ENCODE assay signal across 9 cellular contexts in the genomic region with DNA sequence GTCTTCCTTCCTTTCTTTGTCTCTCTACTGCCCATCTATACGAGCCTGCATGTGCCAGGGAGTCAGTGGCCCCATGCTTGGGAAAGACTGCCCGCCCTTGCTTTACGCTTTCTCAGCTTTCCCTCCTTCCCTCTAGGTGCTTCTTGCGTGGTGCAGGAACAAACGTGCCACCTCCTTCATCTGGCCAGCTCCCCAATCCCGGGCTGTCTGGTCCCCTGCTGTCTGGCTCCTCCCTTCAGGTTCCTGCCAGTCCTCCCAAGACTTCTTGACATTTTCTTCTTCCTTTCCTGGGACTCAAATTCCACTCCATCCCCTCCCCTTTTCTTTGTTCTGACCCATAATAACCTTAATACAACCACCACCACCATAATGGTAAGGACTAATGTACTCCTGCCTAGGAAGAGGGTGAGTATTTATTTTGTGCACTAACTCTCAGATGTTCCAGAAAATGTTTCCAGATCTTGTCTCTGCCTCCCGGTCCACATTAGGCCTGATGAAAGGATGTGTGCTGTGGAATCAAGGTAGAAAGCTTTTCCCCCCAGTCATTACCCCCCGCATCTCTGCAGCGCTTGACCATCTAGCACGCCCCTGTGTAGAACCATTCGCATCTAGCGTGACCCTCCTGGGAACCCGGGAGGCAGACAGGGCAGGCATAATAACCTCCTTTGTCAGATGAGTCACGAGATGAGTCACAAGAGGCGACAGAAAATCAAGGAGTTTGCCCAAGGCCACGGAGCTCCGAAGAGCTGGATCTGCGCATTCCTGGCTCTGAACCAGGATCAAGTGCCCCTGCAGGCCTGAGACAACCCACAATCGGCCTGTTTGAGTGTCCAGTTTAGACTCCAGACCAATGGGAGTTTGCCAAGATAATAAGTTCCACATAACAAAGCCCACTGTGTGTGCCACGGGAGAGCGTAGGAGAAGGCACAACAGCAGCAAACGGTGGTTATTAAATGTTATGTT.
A peak's percentile ranks its signal among the peaks of the same experiment; 100 is the strongest.
DNase-seq lines count a peak whose midpoint lies in the region; ATAC-seq and TF ChIP-seq lines count a peak whose summit lies in the region.
"Had no signal": no experiment of that assay in that cellular context is flagged by ENCODE, and none has a peak within 500 bp of the region (broad histone marks: within the 10 kb centered on the region; RNA-seq: fewer than 3 reads in every experiment).

No MANE protein-coding gene starts in this region.

- no TSS peak for BruUV-seq in Panc1 (replicated peaks; lab: Mats Ljungman, UMichigan)

- DNase-seq in GM04504 (ENCODE audit: low read depth) (peak; percentile 74), Panc1 (ENCODE audit: low read depth, low spot score) (peak; percentile 83), fibroblast of mammary gland (ENCODE audit: low read depth) (peak; percentile 88), putamen (ENCODE audit: low spot score) (peak; percentile 96), cerebellar nuclear complex (lab: John Stamatoyannopoulos, UW) (no peak), spleen (no peak)
- no peak for DNase-seq in activated CD8-positive, alpha-beta T cell treated with anti-CD3 and anti-CD28 coated beads, Interleukin-2, amount 10 ng/mL, durations not matched to agents 7 days and 5 days

- no peaks in the 10 kb centered on the region for H3K9me3 Mint-ChIP-seq in activated CD8-positive, alpha-beta T cell treated with anti-CD3 and anti-CD28 coated beads, Interleukin-2, amount 10 ng/mL, durations not matched to agents 7 days and 5 days (ENCODE audit: insufficient read depth)

- no peaks in the 10 kb centered on the region for H3K27me3 Mint-ChIP-seq in activated CD8-positive, alpha-beta T cell treated with anti-CD3 and anti-CD28 coated beads, Interleukin-2, amount 10 ng/mL, durations not matched to agents 7 days and 5 days (ENCODE audit: low read depth)

- H3K9me3 ChIP-seq in Panc1 (ENCODE audit: control insufficient read depth, insufficient read depth, low read depth, low read length), result no peaks in the 10 kb centered on the region
- no peaks in the 10 kb centered on the region for H3K9me3 ChIP-seq in spleen

- H3K27me3 ChIP-seq in Panc1 (ENCODE audit: control insufficient read depth, insufficient read depth, low read length) (no peaks in the 10 kb centered on the region), spleen (replicated peaks in 1 of 7) (no peaks in the 10 kb centered on the region)

- H3K4me1 ChIP-seq in Panc1 (ENCODE audit: control insufficient read depth, insufficient read depth, low read length) (peaks cover 71% of the 10 kb centered on the region), spleen (peaks cover 0 to 33% (median 22%) of the 10 kb centered on the region in 6 donors)

- CTCF ChIA-PET in Panc1 (lab: Charles Lee), result interaction anchor here (0.8 to 1.2 kb wide), 2 partner anchors 36 to 37 kb away, joined by 3 to 6 read pairs; no protein-coding TSS in a partner anchor
- CTCF ChIA-PET in activated CD8-positive, alpha-beta T cell treated with anti-CD3 and anti-CD28 coated beads, Interleukin-2, amount 10 ng/mL, durations not matched to agents 7 days and 5 days (lab: Charles Lee), result interaction anchor here (1.5 kb wide), 1 partner anchor 37 kb away, joined by 7 read pairs; no protein-coding TSS in a partner anchor

- H3K27ac ChIP-seq in Panc1 (ENCODE audit: low read length) (peak overlapping the region; percentile 99), spleen (no peak overlapping the region)

- H3K4me3 Mint-ChIP-seq in activated CD8-positive, alpha-beta T cell treated with anti-CD3 and anti-CD28 coated beads, Interleukin-2, amount 10 ng/mL, durations not matched to agents 7 days and 5 days, result no peak overlapping the region

- in situ Hi-C loops in Panc1 (cut with HindIII; ENCODE audit: low pct_unique_long_range_greater_than_20kb, low sequenced_read_pairs), result no loop called here

- H3K27ac Mint-ChIP-seq in activated CD8-positive, alpha-beta T cell treated with anti-CD3 and anti-CD28 coated beads, Interleukin-2, amount 10 ng/mL, durations not matched to agents 7 days and 5 days, result no peak overlapping the region

- POLR2A ChIA-PET in Panc1 (lab: Charles Lee), result interaction anchor here (0.7 kb wide), 1 partner anchor 11 kb away, joined by 3 read pairs; no protein-coding TSS in a partner anchor
- POLR2A ChIA-PET in activated CD8-positive, alpha-beta T cell treated with anti-CD3 and anti-CD28 coated beads, Interleukin-2, amount 10 ng/mL, durations not matched to agents 7 days and 5 days (lab: Charles Lee), result no interaction called here

- intact Hi-C loops in Panc1 (cut with micrococcal nuclease; ENCODE audit: unreplicated experiment) (loop anchor here (2.0 kb wide), 1 partner anchor 37 kb away; no protein-coding TSS in a partner anchor), spleen (cut with DNase I; ENCODE audit: low total_unique reads) (no loop called here)

- ATAC-seq in Panc1 (peak; percentile 91), GM21825 (IDR thresholded peaks at IDR 0.05; ENCODE audit: unreplicated experiment) (no peak)
- no peak for ATAC-seq in activated CD8-positive, alpha-beta T cell treated with anti-CD3 and anti-CD28 coated beads, Interleukin-2, amount 10 ng/mL, durations not matched to agents 7 days and 5 days

- TF ChIP-seq CTCF in Panc1 (IDR thresholded peaks at IDR 0.05) (no peak), fibroblast of mammary gland (conservative IDR thresholded peaks at IDR 0.05; ENCODE audit: control insufficient read depth, insufficient read depth, low read depth, low read length) (no peak), spleen (IDR thresholded peaks at IDR 0.05 in 8 of 11, conservative IDR thresholded peaks at IDR 0.05 in 3 of 11) (no peak)

- H3K36me3 ChIP-seq in Panc1 (ENCODE audit: control insufficient read depth, insufficient read depth, low read length) (no peaks in the 10 kb centered on the region), spleen (no peaks in the 10 kb centered on the region)

- H3K36me3 Mint-ChIP-seq in activated CD8-positive, alpha-beta T cell treated with anti-CD3 and anti-CD28 coated beads, Interleukin-2, amount 10 ng/mL, durations not matched to agents 7 days and 5 days (ENCODE audit: low read depth), result no peaks in the 10 kb centered on the region

- peaks cover 35% of the 10 kb centered on the region for H3K4me1 Mint-ChIP-seq in activated CD8-positive, alpha-beta T cell treated with anti-CD3 and anti-CD28 coated beads, Interleukin-2, amount 10 ng/mL, durations not matched to agents 7 days and 5 days (ENCODE audit: low read depth)

- TF ChIP-seq POLR2A in spleen (IDR thresholded peaks at IDR 0.05), result no peak

- H3K4me3 ChIP-seq in Panc1 (ENCODE audit: low read depth in 2 of 2, low read length in 2 of 2), result peak overlapping the region; percentile 11 to 37; a peak in 3 of 4 replicates
- no peak overlapping the region for H3K4me3 ChIP-seq in fibroblast of mammary gland (ENCODE audit: control insufficient read depth, low read depth, low read length)
- H3K4me3 ChIP-seq in spleen, result no peak overlapping the region
- H3K4me3 ChIP-seq: skin epidermis had no signal

- 79 to 85% (median 82%) methylated on average over 22 of the region's 22 CpGs for WGBS in spleen, 5 donors

Comparison
In these comparisons a context has a peak if more than half of its experiments do, and no peak if none do; other contexts are left out.
1. DNase-seq: peak in GM04504 (single experiment), Panc1 (single experiment), fibroblast of mammary gland (single experiment) and putamen (single experiment); none in activated CD8-positive, alpha-beta T cell treated with anti-CD3 and anti-CD28 coated beads, Interleukin-2, amount 10 ng/mL, durations not matched to agents 7 days and 5 days (single experiment), cerebellar nuclear complex (0 of 2) and spleen (single experiment).
2. H3K4me3 ChIP-seq: peak in Panc1 (2 of 2); none in fibroblast of mammary gland (single experiment) and spleen (0 of 8).